ENCODE assay signal across 8 cellular contexts in genomic region chr9:26326473-26327044, GRCh38.
DNase-seq lines count a peak whose midpoint lies in the region; ATAC-seq and TF ChIP-seq lines count a peak whose summit lies in the region.

No MANE protein-coding gene starts in this region.

- H3K27me3 ChIP-seq in CD4-positive, alpha-beta T cell (ENCODE audit: control insufficient read depth, insufficient read depth, low read length), result no peaks in the 10 kb centered on the region

- POLR2A ChIA-PET in CD4-positive, alpha-beta T cell (lab: Charles Lee), result no interaction called here

- H3K9me3 Mint-ChIP-seq in CD4-positive, alpha-beta T cell, result peaks cover 3% of the 10 kb centered on the region

- TF ChIP-seq CTCF in foreskin fibroblast (IDR thresholded peaks at IDR 0.05; ENCODE audit: low read depth, low read length), result peak; percentile 72
- TF ChIP-seq CTCF in CD4-positive, alpha-beta T cell (IDR thresholded peaks at IDR 0.05), result no peak

- H3K4me3 ChIP-seq in foreskin fibroblast (ENCODE audit: low read depth in 1 of 2, low read length in 2 of 2), result no peak overlapping the region

- no peak overlapping the region for H3K4me3 Mint-ChIP-seq in CD4-positive, alpha-beta T cell

- H3K27ac Mint-ChIP-seq in CD4-positive, alpha-beta T cell, result no peak overlapping the region

- H3K36me3 Mint-ChIP-seq in CD4-positive, alpha-beta T cell (ENCODE audit: low read depth), result no peaks in the 10 kb centered on the region

- H3K27ac ChIP-seq in CD4-positive, alpha-beta T cell (ENCODE audit: low read depth, low read length), result no peak overlapping the region

- no peaks in the 10 kb centered on the region for H3K4me1 Mint-ChIP-seq in CD4-positive, alpha-beta T cell (ENCODE audit: low read depth)

- H3K9me3 ChIP-seq in CD4-positive, alpha-beta T cell (ENCODE audit: control insufficient read depth, low read length), result no peaks in the 10 kb centered on the region

- H3K27me3 Mint-ChIP-seq in CD4-positive, alpha-beta T cell, result no peaks in the 10 kb centered on the region

- DNase-seq in EL (peak; percentile 66), KG1 (lab: John Stamatoyannopoulos, UW) (peak; percentile 39), SKM-1 (lab: John Stamatoyannopoulos, UW; ENCODE audit: unreplicated experiment) (peak; percentile 54), foreskin fibroblast (peak; percentile 53 to 68), pulmonary artery endothelial cell (ENCODE audit: low read depth, low spot score) (peak; percentile 29)
- no peak for DNase-seq in CD4-positive, alpha-beta T cell
- DNase-seq in stimulated activated CD4-positive, alpha-beta T cell treated with anti-CD3 and anti-CD28 coated beads, Interleukin-1b, Interleukin-23, amount 100 ng/mL, for 48 hours, result no peak

- ATAC-seq in GM21381 (IDR thresholded peaks at IDR 0.05; ENCODE audit: unreplicated experiment), result peak; percentile 73
- ATAC-seq in CD4-positive, alpha-beta T cell (ENCODE audit: poor library complexity), result no peak

- intact Hi-C loops in CD4-positive, alpha-beta T cell (cut with DNase I, micrococcal nuclease), result no loop called here

- CTCF ChIA-PET in CD4-positive, alpha-beta T cell (lab: Charles Lee), result no interaction called here

Comparison
In these comparisons a context has a peak if more than half of its experiments do, and no peak if none do; other contexts are left out.
1. DNase-seq: peak in EL (single experiment), KG1 (single experiment), SKM-1 (single experiment), foreskin fibroblast (2 of 2) and pulmonary artery endothelial cell (single experiment); none in CD4-positive, alpha-beta T cell (0 of 10) and stimulated activated CD4-positive, alpha-beta T cell treated with anti-CD3 and anti-CD28 coated beads, Interleukin-1b, Interleukin-23, amount 100 ng/mL, for 48 hours (single experiment).